Comparison of ENCODE assay signal across 21 cellular contexts in the genomic region with DNA sequence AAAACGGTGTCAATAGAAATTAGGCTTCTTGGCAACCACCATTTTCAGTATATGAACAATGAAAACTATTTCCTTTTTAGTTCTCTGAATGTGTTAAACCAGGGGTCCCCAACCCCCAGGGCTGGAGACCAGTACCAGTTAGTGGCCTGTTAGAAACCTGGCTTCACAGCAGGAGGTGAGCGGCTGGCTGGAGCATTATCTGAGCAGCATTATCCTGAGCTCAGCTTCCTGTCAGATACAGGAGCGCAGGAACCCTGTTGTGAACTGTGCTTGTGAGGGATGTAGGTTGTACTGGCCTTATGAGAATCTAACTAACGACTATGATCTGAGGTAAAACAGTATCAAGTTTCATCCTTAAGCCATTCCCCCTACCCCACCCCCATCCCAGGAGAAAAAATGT.
DNase-seq lines count a peak whose midpoint lies in the region; ATAC-seq, FAIRE-seq and TF ChIP-seq lines count a peak whose summit lies in the region.
"Had no signal": no experiment of that assay in that cellular context is flagged by ENCODE, and none has a peak within 500 bp of the region (broad histone marks: within the 10 kb centered on the region; RNA-seq: fewer than 3 reads in every experiment).

No MANE protein-coding gene starts in this region.

- no peak overlapping the region for H4K8ac ChIP-seq in mesendoderm (ENCODE audit: low read depth, low read length)

- no peaks in the 10 kb centered on the region for H3K36me3 Mint-ChIP-seq in GM23338 (ENCODE audit: low read depth)

- no peak overlapping the region for H3K9ac ChIP-seq in mesendoderm (ENCODE audit: low read length)

- FAIRE-seq in D721Med (lab: Jason Lieb, UNC), result no peak
- FAIRE-seq: GM12878 had no signal

- DNase-seq in GM23338 (ENCODE audit: low spot score) (peak; percentile 56), HEK293T (ENCODE audit: extremely low spot score) (peak; percentile 9), WERI-Rb-1 (peak; percentile 40), mesendoderm (peak; percentile 88), islet precursor cell (no peak), D721Med (ENCODE audit: insufficient read length, low spot score) (no peak)
- DNase-seq in activated CD4-positive, alpha-beta T cell treated with anti-CD3 and anti-CD28 coated beads for 4 hours, result no peak
- DNase-seq: BE2C, DMS79 treated with DMSO at 0.1 percent for 48 hours, HCEC 1CT, KBM-7, MM.1S, NCI-H1048, NCI-H1417 treated with DMSO at 0.1 percent for 48 hours, NCI-H2029, NCI-H2171, NCI-H524 treated with DMSO at 0.1 percent for 48 hours, SHP77 treated with DMSO at 0.1 percent for 48 hours had no signal

- peaks cover 5% of the 10 kb centered on the region; the same call in 1 of the 3 replicates for H3K4me1 Mint-ChIP-seq in GM23338

- no peak overlapping the region for H2AFZ ChIP-seq in GM23338

- no peaks in the 10 kb centered on the region for H3K9me3 Mint-ChIP-seq in GM23338

- H2BK5ac ChIP-seq in mesendoderm (ENCODE audit: low read length), result no peak overlapping the region

- H3K9me2 ChIP-seq in GM23338 (ENCODE audit: insufficient read depth), result no peaks in the 10 kb centered on the region

- TF ChIP-seq CTCF in GM23338 (conservative IDR thresholded peaks at IDR 0.05; ENCODE audit: low read depth in 2 of 2) (no peak), WERI-Rb-1 (IDR thresholded peaks at IDR 0.05; ENCODE audit: low read depth, low read length) (no peak), D721Med (IDR thresholded peaks at IDR 0.05; ENCODE audit: insufficient read depth, missing control alignments) (no peak)

- no peak overlapping the region for H3K18ac ChIP-seq in mesendoderm (ENCODE audit: low read length)

- no peaks in the 10 kb centered on the region for H3K9me3 ChIP-seq in WERI-Rb-1 (ENCODE audit: severe bottlenecking)
- H3K9me3 ChIP-seq: BE2C had no signal

- no peak overlapping the region for H3K4me3 Mint-ChIP-seq in GM23338

- no peak overlapping the region for H3K23ac ChIP-seq in mesendoderm (ENCODE audit: low read length)

- H3K4ac ChIP-seq in mesendoderm (ENCODE audit: low read depth, low read length), result no peak overlapping the region

- H3K79me1 ChIP-seq in mesendoderm (ENCODE audit: low read length), result no peaks in the 10 kb centered on the region

- no peak overlapping the region for H2BK15ac ChIP-seq in mesendoderm (replicated peaks; ENCODE audit: low read depth)

- no peak overlapping the region for H3K27ac Mint-ChIP-seq in GM23338

- H3K56ac ChIP-seq in mesendoderm (ENCODE audit: low read length), result no peak overlapping the region

- H3K27me3 Mint-ChIP-seq in GM23338 (ENCODE audit: insufficient read depth, low read depth, poor library complexity), result no peaks in the 10 kb centered on the region

- POLR2A ChIA-PET in HEK293T (lab: Yijun Ruan, JAX), result no interaction called here

- H3K27ac ChIP-seq in GM23338 (ENCODE audit: low read depth) (no peak overlapping the region), WERI-Rb-1 (no peak overlapping the region), mesendoderm (ENCODE audit: low read depth, low read length) (no peak overlapping the region)
- H3K27ac ChIP-seq: RWPE1, SK-N-MC had no signal

- H3K4me2 ChIP-seq in GM23338, result no peak overlapping the region; the same call in 1 of the 2 replicates
- H3K4me2 ChIP-seq in mesendoderm (ENCODE audit: low read length), result no peak overlapping the region

- no peak overlapping the region for H2AK5ac ChIP-seq in mesendoderm (ENCODE audit: low read length)

- H3F3A ChIP-seq in GM23338 (replicated peaks; ENCODE audit: low read depth), result no peaks in the 10 kb centered on the region

- H4K5ac ChIP-seq in mesendoderm (ENCODE audit: low read length), result no peak overlapping the region

- WGBS in mesendoderm (ENCODE audit: extremely low coverage, insufficient coverage, low lambda C conversion rate), result no CpG with 5 or more reads among the region's 4 CpGs

- H3K4me3 ChIP-seq in GM23338 (no peak overlapping the region), WERI-Rb-1 (ENCODE audit: low read depth, low read length) (no peak overlapping the region), mesendoderm (ENCODE audit: low read length) (no peak overlapping the region)
- H3K4me3 ChIP-seq: GM12878, SK-N-MC had no signal

- ATAC-seq in GM23338, result peak; percentile 66
- ATAC-seq: GM12878 had no signal

- CTCF ChIA-PET in HEK293T (lab: Yijun Ruan, JAX), result interaction anchor here (0.7 kb wide), 1 partner anchor 870 kb away, joined by 5 read pairs; no protein-coding TSS in a partner anchor

- H3K4me1 ChIP-seq in GM23338 (ENCODE audit: insufficient read depth) (peaks cover 11% of the 10 kb centered on the region; the same call in 1 of the 2 replicates), mesendoderm (ENCODE audit: control insufficient read depth, low read depth, low read length) (no peaks in the 10 kb centered on the region)
- H3K4me1 ChIP-seq: BE2C had no signal

- H3K36me3 ChIP-seq in GM23338 (ENCODE audit: insufficient read depth) (no peaks in the 10 kb centered on the region), WERI-Rb-1 (no peaks in the 10 kb centered on the region), mesendoderm (ENCODE audit: control insufficient read depth, insufficient read depth, low read length) (no peaks in the 10 kb centered on the region)
- H3K36me3 ChIP-seq: BE2C had no signal

- H4K20me1 ChIP-seq in GM23338 (replicated peaks; ENCODE audit: insufficient read depth), result no peaks in the 10 kb centered on the region

- H2BK120ac ChIP-seq in mesendoderm (ENCODE audit: low read depth, low read length), result no peak overlapping the region

- H3K27me3 ChIP-seq in GM23338 (ENCODE audit: insufficient read depth) (no peaks in the 10 kb centered on the region), WERI-Rb-1 (ENCODE audit: insufficient read depth, low read depth, severe bottlenecking) (no peaks in the 10 kb centered on the region), mesendoderm (ENCODE audit: insufficient read depth, low read length, poor library complexity) (no peaks in the 10 kb centered on the region)
- H3K27me3 ChIP-seq: BE2C had no signal

- no peaks in the 10 kb centered on the region for H3K79me2 ChIP-seq in GM23338 (replicated peaks; ENCODE audit: insufficient read depth)
- H3K79me2 ChIP-seq in mesendoderm (ENCODE audit: control insufficient read depth, insufficient read depth, low read length), result no peaks in the 10 kb centered on the region

TF ChIP-seq in GM23338, 12 proteins besides CTCF, POLR2A, EP300 and RAD21 (continues in another document):
- TF ChIP-seq ZNF331 (CRISPR knock-in tag; IDR thresholded peaks at IDR 0.05; ENCODE audit: low read depth) (no peak), CREB1 (CRISPR knock-in tag; IDR thresholded peaks at IDR 0.05; ENCODE audit: low read depth) (no peak), EZH2phosphoT487 (IDR thresholded peaks at IDR 0.05; ENCODE audit: unreplicated experiment) (no peak), POLR2AphosphoS5 (IDR thresholded peaks at IDR 0.05; ENCODE audit: low read depth) (no peak), JUNB (IDR thresholded peaks at IDR 0.05; ENCODE audit: unreplicated experiment) (no peak), ZNF114 (CRISPR knock-in tag; IDR thresholded peaks at IDR 0.05) (no peak), NANOG (IDR thresholded peaks at IDR 0.05; ENCODE audit: borderline replicate concordance) (no peak)

TF ChIP-seq in HEK293T, 16 proteins besides CTCF, POLR2A, EP300 and RAD21:
- TF ChIP-seq SUZ12 (IDR thresholded peaks at IDR 0.05) (no peak), FOXA1 (IDR thresholded peaks at IDR 0.05) (no peak), NFRKB (IDR thresholded peaks at IDR 0.05) (no peak), FOXM1 (IDR thresholded peaks at IDR 0.05; ENCODE audit: borderline replicate concordance) (no peak), HDGF (IDR thresholded peaks at IDR 0.05; ENCODE audit: borderline replicate concordance) (no peak)

Comparison
In these comparisons a context has a peak if more than half of its experiments do, and no peak if none do; other contexts are left out.
1. DNase-seq: peak in GM23338 (single experiment), HEK293T (single experiment), WERI-Rb-1 (single experiment) and mesendoderm (single experiment); none in activated CD4-positive, alpha-beta T cell treated with anti-CD3 and anti-CD28 coated beads for 4 hours (0 of 2), islet precursor cell (single experiment) and D721Med (single experiment).